ENCODE assay signal across 1 cellular context in the genomic region with DNA sequence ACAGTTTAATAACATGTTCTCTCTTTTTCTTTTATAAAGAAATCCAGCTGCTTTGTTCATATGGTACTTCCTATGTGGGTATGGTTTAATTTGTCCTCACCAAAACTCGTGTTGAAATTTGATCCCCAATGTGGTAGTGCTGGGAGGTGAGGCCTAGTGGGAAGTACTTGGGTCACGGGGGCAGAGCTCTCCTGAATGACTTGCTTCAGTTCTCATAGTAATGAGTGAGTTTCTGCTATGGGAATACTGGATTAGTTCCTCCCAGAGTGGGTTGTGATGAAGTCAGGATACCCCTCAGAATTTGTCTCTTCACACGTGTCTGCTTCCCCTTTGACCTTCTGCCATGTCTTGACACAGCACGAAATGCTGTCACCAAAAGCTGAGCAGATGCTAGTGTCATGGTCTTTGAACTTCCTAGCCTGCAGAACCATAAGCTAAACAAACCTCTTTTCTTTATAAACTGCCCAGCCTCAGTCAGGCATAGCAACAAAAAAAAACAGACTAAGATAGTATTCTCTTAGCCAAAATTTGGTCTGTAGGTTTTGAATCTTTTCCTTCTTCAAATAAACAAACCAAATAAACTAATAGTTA.
TF ChIP-seq lines count a peak whose summit lies in the region.

No MANE protein-coding gene starts in this region.

TF ChIP-seq in HepG2, 621 proteins besides CTCF, POLR2A, EP300 and RAD21:
- TF ChIP-seq PHF8 (CRISPR knock-in tag; IDR thresholded peaks at IDR 0.05) (no peak), ZNF224 (CRISPR knock-in tag; IDR thresholded peaks at IDR 0.05) (no peak), SSRP1 (CRISPR knock-in tag; IDR thresholded peaks at IDR 0.05) (no peak), HNF4A (CRISPR knock-in tag; IDR thresholded peaks at IDR 0.05) (0 out of 2 replicates have a peak, but pooled peaks have one; percentile 33), ZNF329 (CRISPR knock-in tag; IDR thresholded peaks at IDR 0.05; ENCODE audit: low read depth) (no peak), SKI (IDR thresholded peaks at IDR 0.05; ENCODE audit: partially characterized antibody) (no peak), POLR2AphosphoS5 (IDR thresholded peaks at IDR 0.05; ENCODE audit: low read depth, low read length) (no peak), ZNF709 (CRISPR knock-in tag; IDR thresholded peaks at IDR 0.05) (no peak), ZNF317 (CRISPR knock-in tag; IDR thresholded peaks at IDR 0.05) (no peak), ZNF564 (CRISPR knock-in tag; IDR thresholded peaks at IDR 0.05) (peak; percentile 76; the same call in 1 of the 2 replicates), NR2C2 (CRISPR knock-in tag; IDR thresholded peaks at IDR 0.05; ENCODE audit: borderline replicate concordance) (peak; percentile 42; the same call in 1 of the 2 replicates), RFX3 (CRISPR knock-in tag; IDR thresholded peaks at IDR 0.05) (no peak), SALL2 (CRISPR knock-in tag; IDR thresholded peaks at IDR 0.05) (no peak), ZNF567 (CRISPR knock-in tag; IDR thresholded peaks at IDR 0.05; ENCODE audit: borderline replicate concordance) (no peak), ATF7 (IDR thresholded peaks at IDR 0.05) (no peak), ATF7 (CRISPR knock-in tag; IDR thresholded peaks at IDR 0.05) (no peak), ZSCAN21 (CRISPR knock-in tag; IDR thresholded peaks at IDR 0.05; ENCODE audit: borderline replicate concordance) (no peak), ZMYM3 (CRISPR knock-in tag; IDR thresholded peaks at IDR 0.05) (no peak), ZFX (CRISPR knock-in tag; IDR thresholded peaks at IDR 0.05; ENCODE audit: low read depth) (peak; percentile 41; the same call in 1 of the 2 replicates), ZNF713 (CRISPR knock-in tag; IDR thresholded peaks at IDR 0.05) (no peak)
- TF ChIP-seq, protein P1, sequence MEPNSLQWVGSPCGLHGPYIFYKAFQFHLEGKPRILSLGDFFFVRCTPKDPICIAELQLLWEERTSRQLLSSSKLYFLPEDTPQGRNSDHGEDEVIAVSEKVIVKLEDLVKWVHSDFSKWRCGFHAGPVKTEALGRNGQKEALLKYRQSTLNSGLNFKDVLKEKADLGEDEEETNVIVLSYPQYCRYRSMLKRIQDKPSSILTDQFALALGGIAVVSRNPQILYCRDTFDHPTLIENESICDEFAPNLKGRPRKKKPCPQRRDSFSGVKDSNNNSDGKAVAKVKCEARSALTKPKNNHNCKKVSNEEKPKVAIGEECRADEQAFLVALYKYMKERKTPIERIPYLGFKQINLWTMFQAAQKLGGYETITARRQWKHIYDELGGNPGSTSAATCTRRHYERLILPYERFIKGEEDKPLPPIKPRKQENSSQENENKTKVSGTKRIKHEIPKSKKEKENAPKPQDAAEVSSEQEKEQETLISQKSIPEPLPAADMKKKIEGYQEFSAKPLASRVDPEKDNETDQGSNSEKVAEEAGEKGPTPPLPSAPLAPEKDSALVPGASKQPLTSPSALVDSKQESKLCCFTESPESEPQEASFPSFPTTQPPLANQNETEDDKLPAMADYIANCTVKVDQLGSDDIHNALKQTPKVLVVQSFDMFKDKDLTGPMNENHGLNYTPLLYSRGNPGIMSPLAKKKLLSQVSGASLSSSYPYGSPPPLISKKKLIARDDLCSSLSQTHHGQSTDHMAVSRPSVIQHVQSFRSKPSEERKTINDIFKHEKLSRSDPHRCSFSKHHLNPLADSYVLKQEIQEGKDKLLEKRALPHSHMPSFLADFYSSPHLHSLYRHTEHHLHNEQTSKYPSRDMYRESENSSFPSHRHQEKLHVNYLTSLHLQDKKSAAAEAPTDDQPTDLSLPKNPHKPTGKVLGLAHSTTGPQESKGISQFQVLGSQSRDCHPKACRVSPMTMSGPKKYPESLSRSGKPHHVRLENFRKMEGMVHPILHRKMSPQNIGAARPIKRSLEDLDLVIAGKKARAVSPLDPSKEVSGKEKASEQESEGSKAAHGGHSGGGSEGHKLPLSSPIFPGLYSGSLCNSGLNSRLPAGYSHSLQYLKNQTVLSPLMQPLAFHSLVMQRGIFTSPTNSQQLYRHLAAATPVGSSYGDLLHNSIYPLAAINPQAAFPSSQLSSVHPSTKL (CRISPR knock-in tag; IDR thresholded peaks at IDR 0.05), result no peak
- TF ChIP-seq, protein P2, sequence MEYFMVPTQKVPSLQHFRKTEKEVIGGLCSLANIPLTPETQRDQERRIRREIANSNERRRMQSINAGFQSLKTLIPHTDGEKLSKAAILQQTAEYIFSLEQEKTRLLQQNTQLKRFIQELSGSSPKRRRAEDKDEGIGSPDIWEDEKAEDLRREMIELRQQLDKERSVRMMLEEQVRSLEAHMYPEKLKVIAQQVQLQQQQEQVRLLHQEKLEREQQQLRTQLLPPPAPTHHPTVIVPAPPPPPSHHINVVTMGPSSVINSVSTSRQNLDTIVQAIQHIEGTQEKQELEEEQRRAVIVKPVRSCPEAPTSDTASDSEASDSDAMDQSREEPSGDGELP (IDR thresholded peaks at IDR 0.05; ENCODE audit: borderline replicate concordance, low read depth), result no peak
- TF ChIP-seq, protein P3, sequence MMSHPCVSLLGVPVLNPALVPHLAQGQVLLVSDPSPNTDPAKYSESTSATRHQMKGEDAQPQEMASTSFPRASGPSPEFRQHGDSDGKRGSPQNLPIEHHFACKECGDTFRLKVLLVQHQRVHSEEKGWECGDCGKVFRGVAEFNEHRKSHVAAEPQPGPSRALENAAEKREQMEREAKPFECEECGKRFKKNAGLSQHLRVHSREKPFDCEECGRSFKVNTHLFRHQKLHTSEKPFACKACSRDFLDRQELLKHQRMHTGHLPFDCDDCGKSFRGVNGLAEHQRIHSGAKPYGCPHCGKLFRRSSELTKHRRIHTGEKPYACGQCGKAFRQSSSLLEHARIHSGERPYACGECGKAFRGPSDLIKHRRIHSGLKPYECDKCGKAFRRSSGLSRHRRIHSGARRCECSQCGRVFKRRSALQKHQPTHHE (CRISPR knock-in tag; IDR thresholded peaks at IDR 0.05; ENCODE audit: borderline replicate concordance), result no peak
- TF ChIP-seq, protein P4, sequence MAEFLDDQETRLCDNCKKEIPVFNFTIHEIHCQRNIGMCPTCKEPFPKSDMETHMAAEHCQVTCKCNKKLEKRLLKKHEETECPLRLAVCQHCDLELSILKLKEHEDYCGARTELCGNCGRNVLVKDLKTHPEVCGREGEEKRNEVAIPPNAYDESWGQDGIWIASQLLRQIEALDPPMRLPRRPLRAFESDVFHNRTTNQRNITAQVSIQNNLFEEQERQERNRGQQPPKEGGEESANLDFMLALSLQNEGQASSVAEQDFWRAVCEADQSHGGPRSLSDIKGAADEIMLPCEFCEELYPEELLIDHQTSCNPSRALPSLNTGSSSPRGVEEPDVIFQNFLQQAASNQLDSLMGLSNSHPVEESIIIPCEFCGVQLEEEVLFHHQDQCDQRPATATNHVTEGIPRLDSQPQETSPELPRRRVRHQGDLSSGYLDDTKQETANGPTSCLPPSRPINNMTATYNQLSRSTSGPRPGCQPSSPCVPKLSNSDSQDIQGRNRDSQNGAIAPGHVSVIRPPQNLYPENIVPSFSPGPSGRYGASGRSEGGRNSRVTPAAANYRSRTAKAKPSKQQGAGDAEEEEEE (CRISPR knock-in tag; IDR thresholded peaks at IDR 0.05; ENCODE audit: borderline replicate concordance), result no peak
- TF ChIP-seq, protein P5, sequence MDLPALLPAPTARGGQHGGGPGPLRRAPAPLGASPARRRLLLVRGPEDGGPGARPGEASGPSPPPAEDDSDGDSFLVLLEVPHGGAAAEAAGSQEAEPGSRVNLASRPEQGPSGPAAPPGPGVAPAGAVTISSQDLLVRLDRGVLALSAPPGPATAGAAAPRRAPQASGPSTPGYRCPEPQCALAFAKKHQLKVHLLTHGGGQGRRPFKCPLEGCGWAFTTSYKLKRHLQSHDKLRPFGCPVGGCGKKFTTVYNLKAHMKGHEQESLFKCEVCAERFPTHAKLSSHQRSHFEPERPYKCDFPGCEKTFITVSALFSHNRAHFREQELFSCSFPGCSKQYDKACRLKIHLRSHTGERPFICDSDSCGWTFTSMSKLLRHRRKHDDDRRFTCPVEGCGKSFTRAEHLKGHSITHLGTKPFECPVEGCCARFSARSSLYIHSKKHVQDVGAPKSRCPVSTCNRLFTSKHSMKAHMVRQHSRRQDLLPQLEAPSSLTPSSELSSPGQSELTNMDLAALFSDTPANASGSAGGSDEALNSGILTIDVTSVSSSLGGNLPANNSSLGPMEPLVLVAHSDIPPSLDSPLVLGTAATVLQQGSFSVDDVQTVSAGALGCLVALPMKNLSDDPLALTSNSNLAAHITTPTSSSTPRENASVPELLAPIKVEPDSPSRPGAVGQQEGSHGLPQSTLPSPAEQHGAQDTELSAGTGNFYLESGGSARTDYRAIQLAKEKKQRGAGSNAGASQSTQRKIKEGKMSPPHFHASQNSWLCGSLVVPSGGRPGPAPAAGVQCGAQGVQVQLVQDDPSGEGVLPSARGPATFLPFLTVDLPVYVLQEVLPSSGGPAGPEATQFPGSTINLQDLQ (CRISPR knock-in tag; IDR thresholded peaks at IDR 0.05), result no peak
- TF ChIP-seq, protein P6, sequence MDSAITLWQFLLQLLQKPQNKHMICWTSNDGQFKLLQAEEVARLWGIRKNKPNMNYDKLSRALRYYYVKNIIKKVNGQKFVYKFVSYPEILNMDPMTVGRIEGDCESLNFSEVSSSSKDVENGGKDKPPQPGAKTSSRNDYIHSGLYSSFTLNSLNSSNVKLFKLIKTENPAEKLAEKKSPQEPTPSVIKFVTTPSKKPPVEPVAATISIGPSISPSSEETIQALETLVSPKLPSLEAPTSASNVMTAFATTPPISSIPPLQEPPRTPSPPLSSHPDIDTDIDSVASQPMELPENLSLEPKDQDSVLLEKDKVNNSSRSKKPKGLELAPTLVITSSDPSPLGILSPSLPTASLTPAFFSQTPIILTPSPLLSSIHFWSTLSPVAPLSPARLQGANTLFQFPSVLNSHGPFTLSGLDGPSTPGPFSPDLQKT (CRISPR knock-in tag; IDR thresholded peaks at IDR 0.05; ENCODE audit: borderline replicate concordance), result no peak
- TF ChIP-seq, protein P7, sequence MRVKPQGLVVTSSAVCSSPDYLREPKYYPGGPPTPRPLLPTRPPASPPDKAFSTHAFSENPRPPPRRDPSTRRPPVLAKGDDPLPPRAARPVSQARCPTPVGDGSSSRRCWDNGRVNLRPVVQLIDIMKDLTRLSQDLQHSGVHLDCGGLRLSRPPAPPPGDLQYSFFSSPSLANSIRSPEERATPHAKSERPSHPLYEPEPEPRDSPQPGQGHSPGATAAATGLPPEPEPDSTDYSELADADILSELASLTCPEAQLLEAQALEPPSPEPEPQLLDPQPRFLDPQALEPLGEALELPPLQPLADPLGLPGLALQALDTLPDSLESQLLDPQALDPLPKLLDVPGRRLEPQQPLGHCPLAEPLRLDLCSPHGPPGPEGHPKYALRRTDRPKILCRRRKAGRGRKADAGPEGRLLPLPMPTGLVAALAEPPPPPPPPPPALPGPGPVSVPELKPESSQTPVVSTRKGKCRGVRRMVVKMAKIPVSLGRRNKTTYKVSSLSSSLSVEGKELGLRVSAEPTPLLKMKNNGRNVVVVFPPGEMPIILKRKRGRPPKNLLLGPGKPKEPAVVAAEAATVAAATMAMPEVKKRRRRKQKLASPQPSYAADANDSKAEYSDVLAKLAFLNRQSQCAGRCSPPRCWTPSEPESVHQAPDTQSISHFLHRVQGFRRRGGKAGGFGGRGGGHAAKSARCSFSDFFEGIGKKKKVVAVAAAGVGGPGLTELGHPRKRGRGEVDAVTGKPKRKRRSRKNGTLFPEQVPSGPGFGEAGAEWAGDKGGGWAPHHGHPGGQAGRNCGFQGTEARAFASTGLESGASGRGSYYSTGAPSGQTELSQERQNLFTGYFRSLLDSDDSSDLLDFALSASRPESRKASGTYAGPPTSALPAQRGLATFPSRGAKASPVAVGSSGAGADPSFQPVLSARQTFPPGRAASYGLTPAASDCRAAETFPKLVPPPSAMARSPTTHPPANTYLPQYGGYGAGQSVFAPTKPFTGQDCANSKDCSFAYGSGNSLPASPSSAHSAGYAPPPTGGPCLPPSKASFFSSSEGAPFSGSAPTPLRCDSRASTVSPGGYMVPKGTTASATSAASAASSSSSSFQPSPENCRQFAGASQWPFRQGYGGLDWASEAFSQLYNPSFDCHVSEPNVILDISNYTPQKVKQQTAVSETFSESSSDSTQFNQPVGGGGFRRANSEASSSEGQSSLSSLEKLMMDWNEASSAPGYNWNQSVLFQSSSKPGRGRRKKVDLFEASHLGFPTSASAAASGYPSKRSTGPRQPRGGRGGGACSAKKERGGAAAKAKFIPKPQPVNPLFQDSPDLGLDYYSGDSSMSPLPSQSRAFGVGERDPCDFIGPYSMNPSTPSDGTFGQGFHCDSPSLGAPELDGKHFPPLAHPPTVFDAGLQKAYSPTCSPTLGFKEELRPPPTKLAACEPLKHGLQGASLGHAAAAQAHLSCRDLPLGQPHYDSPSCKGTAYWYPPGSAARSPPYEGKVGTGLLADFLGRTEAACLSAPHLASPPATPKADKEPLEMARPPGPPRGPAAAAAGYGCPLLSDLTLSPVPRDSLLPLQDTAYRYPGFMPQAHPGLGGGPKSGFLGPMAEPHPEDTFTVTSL (CRISPR knock-in tag; IDR thresholded peaks at IDR 0.05; ENCODE audit: borderline replicate concordance), result peak; percentile 20; the same call in 1 of the 2 replicates
